20 cellular contexts compared by ENCODE assay signal in genomic region chr15:68515371-68516095, GRCh38.
DNase-seq lines count a peak whose midpoint lies in the region; ATAC-seq, FAIRE-seq and TF ChIP-seq lines count a peak whose summit lies in the region.
"Had no signal": no experiment of that assay in that cellular context is flagged by ENCODE, and none has a peak within 500 bp of the region (broad histone marks: within the 10 kb centered on the region; RNA-seq: fewer than 3 reads in every experiment).

No MANE protein-coding gene starts in this region.

- H3K18ac ChIP-seq in neuronal stem cell (ENCODE audit: low read length) = peak overlapping the region; percentile 21

- no peak overlapping the region for H2BK120ac ChIP-seq in neuronal stem cell (ENCODE audit: low read depth, low read length)

- H4K8ac ChIP-seq in neuronal stem cell (ENCODE audit: low read depth, low read length) = no peak overlapping the region

- no peak for TF ChIP-seq POLR2A in lower leg skin (IDR thresholded peaks at IDR 0.05)
- no peak for TF ChIP-seq POLR2A in uterus (IDR thresholded peaks at IDR 0.05)

- H2BK12ac ChIP-seq in neuronal stem cell (ENCODE audit: low read length) = no peak overlapping the region

- H3K27me3 ChIP-seq in neuronal stem cell (ENCODE audit: control insufficient read depth in 3 of 3, insufficient read depth in 3 of 3, low read depth in 1 of 3, low read length in 3 of 3) (peaks cover 0 to 13% (median 0%) of the 10 kb centered on the region in 3 experiments), uterus (no peaks in the 10 kb centered on the region)

- no peak for DNase-seq in chondrocyte (ENCODE audit: low spot score)
- DNase-seq in lower leg skin (ENCODE audit: low spot score in 2 of 2) = peak; percentile 3 to 54
- no peak for DNase-seq in neuronal stem cell (ENCODE audit: low spot score)
- no peak for DNase-seq in uterus
- no peak for DNase-seq in GM19239 (ENCODE audit: insufficient read length, low spot score)
- no peak for DNase-seq in NCI-H1417 (lab: John Stamatoyannopoulos, UW)
- DNase-seq in NCI-H2029 (lab: John Stamatoyannopoulos, UW) = no peak
- DNase-seq: CD8-positive, alpha-beta T cell; COR-L47; DMS153; DMS79 treated with DMSO at 0.1 percent for 48 hours; EL had no signal

- FAIRE-seq in GM19239 (lab: Jason Lieb, UNC) = no peak
- FAIRE-seq: D721Med, G401.6, GM12891, H1 had no signal

- no peak overlapping the region for H3K27ac ChIP-seq in neuronal stem cell (replicated peaks; ENCODE audit: low read length)
- H3K27ac ChIP-seq in uterus = peak overlapping the region; percentile 84 to 97

- H4K91ac ChIP-seq in neuronal stem cell (ENCODE audit: low read depth, low read length, poor library complexity) = no peak overlapping the region

- H3K4me2 ChIP-seq in neuronal stem cell (ENCODE audit: insufficient read depth, low read length, poor library complexity, severe bottlenecking) = no peak overlapping the region

- peak overlapping the region; percentile 56 for H2AK5ac ChIP-seq in neuronal stem cell (ENCODE audit: low read depth, low read length)

- peaks cover 12% of the 10 kb centered on the region for H3K36me3 Mint-ChIP-seq in chondrocyte (ENCODE audit: low read depth)
- H3K36me3 Mint-ChIP-seq: CD14-positive monocyte; CD8-positive, alpha-beta T cell; IgD-negative memory B cell had no signal

- H2BK5ac ChIP-seq in neuronal stem cell (ENCODE audit: low read length) = no peak overlapping the region

- H3K27me3 Mint-ChIP-seq in chondrocyte (ENCODE audit: low read depth) = no peaks in the 10 kb centered on the region

- ATAC-seq in GM19467 (IDR thresholded peaks at IDR 0.05; ENCODE audit: unreplicated experiment) = no peak
- ATAC-seq: CD8-positive, alpha-beta T cell had no signal

- TF ChIP-seq CTCF in chondrocyte (IDR thresholded peaks at IDR 0.05) = no peak
- TF ChIP-seq CTCF in lower leg skin (IDR thresholded peaks at IDR 0.05) = no peak
- TF ChIP-seq CTCF in uterus (IDR thresholded peaks at IDR 0.05) = no peak

- no peak overlapping the region for H3K14ac ChIP-seq in neuronal stem cell (ENCODE audit: low read length)

- H3K9me3 Mint-ChIP-seq in chondrocyte (ENCODE audit: low read depth) = peaks cover 4% of the 10 kb centered on the region

- H3K79me1 ChIP-seq in neuronal stem cell (ENCODE audit: low read depth, low read length) = no peaks in the 10 kb centered on the region

- H3K4me3 ChIP-seq in lower leg skin (ENCODE audit: low read depth, poor library complexity, severe bottlenecking) (no peak overlapping the region), neuronal stem cell (ENCODE audit: low read length in 2 of 2) (peak overlapping the region in 1 of 2 donors; percentile 24), uterus (no peak overlapping the region)
- H3K4me3 ChIP-seq: HAP-1 had no signal

- intact Hi-C loops in lower leg skin (cut with DNase I; ENCODE audit: low total_unique reads) (no loop called here), uterus (cut with DNase I; ENCODE audit: low total_unique reads) (no loop called here)

- no peak overlapping the region for H3K9ac ChIP-seq in neuronal stem cell (ENCODE audit: low read depth, low read length, poor library complexity)

- no peaks in the 10 kb centered on the region for H3K9me3 ChIP-seq in neuronal stem cell (replicated peaks in 1 of 2; ENCODE audit: control insufficient read depth in 2 of 2, insufficient read depth in 1 of 2, low read depth in 1 of 2, low read length in 2 of 2)
- no peaks in the 10 kb centered on the region for H3K9me3 ChIP-seq in uterus

- H3K4ac ChIP-seq in neuronal stem cell (ENCODE audit: low read length) = no peak overlapping the region

- peak overlapping the region; percentile 17 for H2BK15ac ChIP-seq in neuronal stem cell (ENCODE audit: low read length)

- H3K36me3 ChIP-seq in neuronal stem cell (replicated peaks in 1 of 2; ENCODE audit: control insufficient read depth in 2 of 2, insufficient read depth in 2 of 2, low read length in 2 of 2) (no peaks in the 10 kb centered on the region), uterus (no peaks in the 10 kb centered on the region)
- H3K36me3 ChIP-seq: HAP-1 had no signal

- peak overlapping the region; percentile 78 for H3K4me3 Mint-ChIP-seq in chondrocyte (ENCODE audit: unreplicated experiment)
- H3K4me3 Mint-ChIP-seq: CD14-positive monocyte; CD8-positive, alpha-beta T cell had no signal

- H3K4me1 Mint-ChIP-seq in chondrocyte (ENCODE audit: low read depth) = peaks cover 92% of the 10 kb centered on the region
- H3K4me1 Mint-ChIP-seq: IgD-negative memory B cell had no signal

- H3K23ac ChIP-seq in neuronal stem cell (ENCODE audit: low read depth, low read length, poor library complexity) = no peak overlapping the region

- peaks cover 14 to 18% of the 10 kb centered on the region in 2 donors for H3K4me1 ChIP-seq in neuronal stem cell (ENCODE audit: control insufficient read depth in 2 of 2, insufficient read depth in 1 of 2, low read depth in 1 of 2, low read length in 2 of 2)
- H3K4me1 ChIP-seq in uterus = peaks cover 17 to 19% of the 10 kb centered on the region in 2 donors
- H3K4me1 ChIP-seq: HAP-1 had no signal

- WGBS in lower leg skin, 2 donors = 84 to 88% methylated on average over 6 of the region's 6 CpGs
- WGBS in neuronal stem cell (ENCODE audit: extremely low coverage in 2 of 2, insufficient read length in 2 of 2, insufficient replicate concordance in 1 of 2), 2 donors = no CpG with 5 or more reads among the region's 6 CpGs

- peak overlapping the region; percentile 93 for H3K27ac Mint-ChIP-seq in chondrocyte (ENCODE audit: unreplicated experiment)
- H3K27ac Mint-ChIP-seq: CD14-positive monocyte; CD8-positive, alpha-beta T cell; IgD-negative memory B cell had no signal

- H2AFZ ChIP-seq in neuronal stem cell (ENCODE audit: low read length) = no peak overlapping the region

Comparison
In these comparisons a context has a peak if more than half of its experiments do, and no peak if none do; other contexts are left out.
1. DNase-seq: peak in lower leg skin (2 of 2); none in chondrocyte (single experiment), neuronal stem cell (single experiment), uterus (0 of 2), GM19239 (single experiment), NCI-H1417 (0 of 3) and NCI-H2029 (single experiment).